In the genomic region with DNA sequence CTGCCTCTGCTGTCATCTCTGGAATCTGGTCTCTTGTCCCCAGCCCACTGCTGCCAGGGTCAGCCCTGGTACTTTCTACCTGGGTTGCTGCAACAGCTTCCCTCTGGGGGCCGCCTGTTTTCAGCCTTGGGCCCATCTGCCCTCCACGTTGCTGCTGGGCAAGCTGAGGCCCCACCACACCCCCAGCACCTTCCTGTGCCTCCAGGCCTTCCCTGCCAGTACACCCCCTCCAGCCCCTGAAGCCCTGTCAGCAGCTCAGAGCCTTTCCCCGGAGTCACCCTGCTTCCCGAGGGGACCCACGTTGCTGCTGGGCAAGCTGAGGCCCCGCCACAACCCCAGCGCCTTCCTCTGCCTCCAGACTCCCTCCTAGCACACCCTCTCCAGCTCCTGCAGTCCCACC, we compare ENCODE assay signal across 2 cellular contexts.
TF ChIP-seq lines count a peak whose summit lies in the region.

No MANE protein-coding gene starts in this region.

TF ChIP-seq in HepG2, 621 proteins besides CTCF, POLR2A, EP300 and RAD21 (continues in another document):
- TF ChIP-seq HES4 (CRISPR knock-in tag; IDR thresholded peaks at IDR 0.05; ENCODE audit: borderline replicate concordance) (no peak), KAT8 (CRISPR knock-in tag; IDR thresholded peaks at IDR 0.05) (no peak), FOXO1 (CRISPR knock-in tag; IDR thresholded peaks at IDR 0.05) (no peak), ARID2 (CRISPR knock-in tag; IDR thresholded peaks at IDR 0.05; ENCODE audit: borderline replicate concordance) (no peak), ZNF569 (CRISPR knock-in tag; IDR thresholded peaks at IDR 0.05; ENCODE audit: borderline replicate concordance) (no peak), ZNF720 (CRISPR knock-in tag; IDR thresholded peaks at IDR 0.05) (no peak), ZMYM2 (CRISPR knock-in tag; IDR thresholded peaks at IDR 0.05) (no peak), KLF12 (CRISPR knock-in tag; IDR thresholded peaks at IDR 0.05; ENCODE audit: borderline replicate concordance) (no peak), PRMT3 (CRISPR knock-in tag; IDR thresholded peaks at IDR 0.05; ENCODE audit: borderline replicate concordance, low read depth) (no peak), AGO2 (optimal IDR thresholded peaks at IDR 0.05; ENCODE audit: low read depth, low read length) (peak; percentile 88), POLR2AphosphoS2 (IDR thresholded peaks at IDR 0.05; ENCODE audit: low read depth, low read length) (no peak), ZNF577 (CRISPR knock-in tag; IDR thresholded peaks at IDR 0.05; ENCODE audit: borderline replicate concordance, low read depth) (no peak), ZBTB38 (CRISPR knock-in tag; IDR thresholded peaks at IDR 0.05) (no peak), RXRA (CRISPR knock-in tag; IDR thresholded peaks at IDR 0.05) (no peak), TBX3 (IDR thresholded peaks at IDR 0.05; ENCODE audit: borderline replicate concordance) (no peak), POLR2AphosphoS5 (IDR thresholded peaks at IDR 0.05; ENCODE audit: low read depth, low read length) (peak; percentile 12; the same call in 1 of the 2 replicates), ZNF549 (CRISPR knock-in tag; IDR thresholded peaks at IDR 0.05) (no peak), PAF1 (CRISPR knock-in tag; IDR thresholded peaks at IDR 0.05) (0 out of 2 replicates have a peak, but pooled peaks have one; percentile 38), ZSCAN29 (CRISPR knock-in tag; conservative IDR thresholded peaks at IDR 0.05) (no peak), HOXA7 (CRISPR knock-in tag; IDR thresholded peaks at IDR 0.05) (0 out of 2 replicates have a peak, but pooled peaks have one; percentile 27), ZNF552 (CRISPR knock-in tag; IDR thresholded peaks at IDR 0.05; ENCODE audit: borderline replicate concordance) (no peak)
- TF ChIP-seq, protein P1, sequence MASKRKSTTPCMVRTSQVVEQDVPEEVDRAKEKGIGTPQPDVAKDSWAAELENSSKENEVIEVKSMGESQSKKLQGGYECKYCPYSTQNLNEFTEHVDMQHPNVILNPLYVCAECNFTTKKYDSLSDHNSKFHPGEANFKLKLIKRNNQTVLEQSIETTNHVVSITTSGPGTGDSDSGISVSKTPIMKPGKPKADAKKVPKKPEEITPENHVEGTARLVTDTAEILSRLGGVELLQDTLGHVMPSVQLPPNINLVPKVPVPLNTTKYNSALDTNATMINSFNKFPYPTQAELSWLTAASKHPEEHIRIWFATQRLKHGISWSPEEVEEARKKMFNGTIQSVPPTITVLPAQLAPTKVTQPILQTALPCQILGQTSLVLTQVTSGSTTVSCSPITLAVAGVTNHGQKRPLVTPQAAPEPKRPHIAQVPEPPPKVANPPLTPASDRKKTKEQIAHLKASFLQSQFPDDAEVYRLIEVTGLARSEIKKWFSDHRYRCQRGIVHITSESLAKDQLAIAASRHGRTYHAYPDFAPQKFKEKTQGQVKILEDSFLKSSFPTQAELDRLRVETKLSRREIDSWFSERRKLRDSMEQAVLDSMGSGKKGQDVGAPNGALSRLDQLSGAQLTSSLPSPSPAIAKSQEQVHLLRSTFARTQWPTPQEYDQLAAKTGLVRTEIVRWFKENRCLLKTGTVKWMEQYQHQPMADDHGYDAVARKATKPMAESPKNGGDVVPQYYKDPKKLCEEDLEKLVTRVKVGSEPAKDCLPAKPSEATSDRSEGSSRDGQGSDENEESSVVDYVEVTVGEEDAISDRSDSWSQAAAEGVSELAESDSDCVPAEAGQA (IDR thresholded peaks at IDR 0.05; ENCODE audit: low read depth): no peak
- TF ChIP-seq, protein P1 (CRISPR knock-in tag; IDR thresholded peaks at IDR 0.05; ENCODE audit: borderline replicate concordance): no peak
- TF ChIP-seq, protein P2, sequence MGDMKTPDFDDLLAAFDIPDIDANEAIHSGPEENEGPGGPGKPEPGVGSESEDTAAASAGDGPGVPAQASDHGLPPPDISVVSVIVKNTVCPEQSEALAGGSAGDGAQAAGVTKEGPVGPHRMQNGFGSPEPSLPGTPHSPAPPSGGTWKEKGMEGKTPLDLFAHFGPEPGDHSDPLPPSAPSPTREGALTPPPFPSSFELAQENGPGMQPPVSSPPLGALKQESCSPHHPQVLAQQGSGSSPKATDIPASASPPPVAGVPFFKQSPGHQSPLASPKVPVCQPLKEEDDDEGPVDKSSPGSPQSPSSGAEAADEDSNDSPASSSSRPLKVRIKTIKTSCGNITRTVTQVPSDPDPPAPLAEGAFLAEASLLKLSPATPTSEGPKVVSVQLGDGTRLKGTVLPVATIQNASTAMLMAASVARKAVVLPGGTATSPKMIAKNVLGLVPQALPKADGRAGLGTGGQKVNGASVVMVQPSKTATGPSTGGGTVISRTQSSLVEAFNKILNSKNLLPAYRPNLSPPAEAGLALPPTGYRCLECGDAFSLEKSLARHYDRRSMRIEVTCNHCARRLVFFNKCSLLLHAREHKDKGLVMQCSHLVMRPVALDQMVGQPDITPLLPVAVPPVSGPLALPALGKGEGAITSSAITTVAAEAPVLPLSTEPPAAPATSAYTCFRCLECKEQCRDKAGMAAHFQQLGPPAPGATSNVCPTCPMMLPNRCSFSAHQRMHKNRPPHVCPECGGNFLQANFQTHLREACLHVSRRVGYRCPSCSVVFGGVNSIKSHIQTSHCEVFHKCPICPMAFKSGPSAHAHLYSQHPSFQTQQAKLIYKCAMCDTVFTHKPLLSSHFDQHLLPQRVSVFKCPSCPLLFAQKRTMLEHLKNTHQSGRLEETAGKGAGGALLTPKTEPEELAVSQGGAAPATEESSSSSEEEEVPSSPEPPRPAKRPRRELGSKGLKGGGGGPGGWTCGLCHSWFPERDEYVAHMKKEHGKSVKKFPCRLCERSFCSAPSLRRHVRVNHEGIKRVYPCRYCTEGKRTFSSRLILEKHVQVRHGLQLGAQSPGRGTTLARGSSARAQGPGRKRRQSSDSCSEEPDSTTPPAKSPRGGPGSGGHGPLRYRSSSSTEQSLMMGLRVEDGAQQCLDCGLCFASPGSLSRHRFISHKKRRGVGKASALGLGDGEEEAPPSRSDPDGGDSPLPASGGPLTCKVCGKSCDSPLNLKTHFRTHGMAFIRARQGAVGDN (CRISPR knock-in tag; IDR thresholded peaks at IDR 0.05): peak; percentile 34; the same call in 1 of the 2 replicates

TF ChIP-seq in SK-N-SH treated with all-trans-retinoic acid at 6 μM for 48 hours, 23 proteins besides CTCF, POLR2A, EP300 and RAD21:
- TF ChIP-seq ZNF70 (CRISPR knock-in tag; IDR thresholded peaks at IDR 0.05): no peak
